Comparison of ENCODE assay signal across 9 cellular contexts in genomic region chr3:196179380-196180308, GRCh38. TPM values are rescaled to one million over a fixed set of nuclear protein-coding genes. Genes with fewer than 3 reads are reported as not detected.
DNase-seq lines count a peak whose midpoint lies in the region; ATAC-seq, FAIRE-seq and TF ChIP-seq lines count a peak whose summit lies in the region.
"Had no signal": no experiment of that assay in that cellular context is flagged by ENCODE, and none has a peak within 500 bp of the region (broad histone marks: within the 10 kb centered on the region; RNA-seq: fewer than 3 reads in every experiment).

No MANE protein-coding gene starts in this region.

- peak overlapping the region; percentile 15 for H3K4me3 Mint-ChIP-seq in WTC11

- no peaks in the 10 kb centered on the region for H3K4me1 ChIP-seq in mesendoderm (ENCODE audit: control insufficient read depth, low read depth, low read length)

- peak overlapping the region; percentile 2 for H3K4me3 ChIP-seq in GM06990 (replicated peaks; ENCODE audit: low read depth, low read length)
- H3K4me3 ChIP-seq in bronchial epithelial cell (ENCODE audit: low read depth, low read length) = no peak overlapping the region
- H3K4me3 ChIP-seq in mesendoderm (ENCODE audit: low read length) = no peak overlapping the region

- H2AK5ac ChIP-seq in mesendoderm (ENCODE audit: low read length) = no peak overlapping the region

- H2BK5ac ChIP-seq in mesendoderm (ENCODE audit: low read length) = no peak overlapping the region

- DNase-seq in GM06990 (ENCODE audit: extremely low read depth, insufficient read length) (peak; percentile 95), LHCN-M2 (ENCODE audit: low read depth) (peak; percentile 94), WTC11 (ENCODE audit: low spot score) (peak; percentile 43), bronchial epithelial cell (ENCODE audit: low read depth) (peak; percentile 96), mesendoderm (peak; percentile 52), RPMI8226 (no peak)
- DNase-seq in stimulated activated CD8-positive, alpha-beta memory T cell treated with anti-CD3 and anti-CD28 coated beads, Interleukin-7, amount 100 ng/mL, for 48 hours (ENCODE audit: extremely low read depth in 1 of 2, low read depth in 1 of 2) = peak; percentile 85 to 93

- no peak for FAIRE-seq in bronchial epithelial cell (lab: Jason Lieb, UNC)

- no peaks in the 10 kb centered on the region for H3K36me3 Mint-ChIP-seq in WTC11

- no peaks in the 10 kb centered on the region for H3K27me3 Mint-ChIP-seq in WTC11 (ENCODE audit: low read depth)

- peaks cover 25% of the 10 kb centered on the region for H3K4me1 Mint-ChIP-seq in WTC11

- POLR2A ChIA-PET in WTC11 (lab: Charles Lee) = interaction anchor here (0.8 to 1.1 kb wide), 2 partner anchors 99 to 101 kb away, joined by 4 to 6 read pairs; no protein-coding TSS in a partner anchor

- ATAC-seq in GM21786 (IDR thresholded peaks at IDR 0.05; ENCODE audit: unreplicated experiment) (peak; percentile 60), WTC11 (peak; percentile 84)

- H3K27ac Mint-ChIP-seq in WTC11 = peak overlapping the region; percentile 90

- no CpG with 5 or more reads among the region's 24 CpGs for WGBS in mesendoderm (ENCODE audit: extremely low coverage, insufficient coverage, low lambda C conversion rate)

- H3K23ac ChIP-seq in mesendoderm (ENCODE audit: low read length) = no peak overlapping the region

- no peaks in the 10 kb centered on the region for H3K79me2 ChIP-seq in mesendoderm (ENCODE audit: control insufficient read depth, insufficient read depth, low read length)

- no peak overlapping the region for H2BK15ac ChIP-seq in mesendoderm (replicated peaks; ENCODE audit: low read depth)

- H3K79me1 ChIP-seq in mesendoderm (ENCODE audit: low read length) = no peaks in the 10 kb centered on the region

- TF ChIP-seq CTCF in GM06990 (IDR thresholded peaks at IDR 0.05; ENCODE audit: insufficient read depth, low read length, poor library complexity, severe bottlenecking) (peak; percentile 51), WTC11 (IDR thresholded peaks at IDR 0.05) (no peak), bronchial epithelial cell (IDR thresholded peaks at IDR 0.05; ENCODE audit: insufficient read depth, low read length, severe bottlenecking) (no peak)

- H4K5ac ChIP-seq in mesendoderm (ENCODE audit: low read length) = no peak overlapping the region

- CTCF ChIA-PET in WTC11 (lab: Charles Lee) = interaction anchor here (0.7 to 1.6 kb wide), 7 partner anchors 10 to 106 kb away, joined by 3 to 6 read pairs (median 3); no protein-coding TSS in a partner anchor

- no peaks in the 10 kb centered on the region for H3K9me3 Mint-ChIP-seq in WTC11

- H3K4me2 ChIP-seq in mesendoderm (ENCODE audit: low read length) = no peak overlapping the region

- peak overlapping the region; percentile 11 for H3K56ac ChIP-seq in mesendoderm (ENCODE audit: low read length)

- H4K8ac ChIP-seq in mesendoderm (ENCODE audit: low read depth, low read length) = no peak overlapping the region

- H2BK120ac ChIP-seq in mesendoderm (ENCODE audit: low read depth, low read length) = no peak overlapping the region

- no peaks in the 10 kb centered on the region for H3K27me3 ChIP-seq in GM06990 (replicated peaks; ENCODE audit: control insufficient read depth, insufficient read depth, low read length)
- no peaks in the 10 kb centered on the region for H3K27me3 ChIP-seq in bronchial epithelial cell (ENCODE audit: control insufficient read depth, insufficient read depth, low read length)
- H3K27me3 ChIP-seq in mesendoderm (ENCODE audit: insufficient read depth, low read length, poor library complexity) = no peaks in the 10 kb centered on the region

- H3K18ac ChIP-seq in mesendoderm (ENCODE audit: low read length) = no peak overlapping the region

- no peak overlapping the region for H3K27ac ChIP-seq in mesendoderm (ENCODE audit: low read depth, low read length)

- no peak overlapping the region for H3K9ac ChIP-seq in mesendoderm (ENCODE audit: low read length)

- H3K4ac ChIP-seq in mesendoderm (ENCODE audit: low read depth, low read length) = no peak overlapping the region

- H3K36me3 ChIP-seq in GM06990 (ENCODE audit: control insufficient read depth, insufficient read depth, low read length) (no peaks in the 10 kb centered on the region), bronchial epithelial cell (ENCODE audit: control insufficient read depth, insufficient read depth, low read length) (no peaks in the 10 kb centered on the region), mesendoderm (ENCODE audit: control insufficient read depth, insufficient read depth, low read length) (no peaks in the 10 kb centered on the region)

TF ChIP-seq in WTC11, 78 proteins besides CTCF, POLR2A, EP300 and RAD21:
- peak; percentile 28; the same call in 1 of the 2 replicates for TF ChIP-seq CREM (CRISPR knock-in tag; IDR thresholded peaks at IDR 0.05)
- TF ChIP-seq SMAD3 (CRISPR knock-in tag; IDR thresholded peaks at IDR 0.05; ENCODE audit: borderline replicate concordance) = no peak
- TF ChIP-seq, protein P1, sequence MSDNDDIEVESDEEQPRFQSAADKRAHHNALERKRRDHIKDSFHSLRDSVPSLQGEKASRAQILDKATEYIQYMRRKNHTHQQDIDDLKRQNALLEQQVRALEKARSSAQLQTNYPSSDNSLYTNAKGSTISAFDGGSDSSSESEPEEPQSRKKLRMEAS (CRISPR knock-in tag; IDR thresholded peaks at IDR 0.05) = peak; percentile 20; the same call in 1 of the 2 replicates
- TF ChIP-seq USF2 (CRISPR knock-in tag; IDR thresholded peaks at IDR 0.05) = 0 out of 2 replicates have a peak, but pooled peaks have one; percentile 7

RNA-seq across cellular contexts. Expression of gene ZDHHC19, which starts 31.6 kb away (rescaled TPM):
- not detected in 2 replicates for total RNA-seq in LHCN-M2 (2014; rRNA removed)
- polyA plus RNA-seq in LHCN-M2 (2012) = not detected
- 4.4 to 5.2 TPM (median 4.5 TPM) in 3 replicates for total RNA-seq in WTC11 (2021)
- total RNA-seq in bronchial epithelial cell = not detected in 2 replicates
- polyA plus RNA-seq in mesendoderm (2013, experiment 1 of 2) = 0.88 TPM
- 0.52 TPM for polyA plus RNA-seq in mesendoderm (2013, experiment 2 of 2)
- polyA plus RNA-seq: aorta had no signal

RNA-seq across cellular contexts. Expression of gene SLC51A, which starts 36.7 kb away (rescaled TPM):
- not detected in 2 replicates for total RNA-seq in LHCN-M2 (2014; rRNA removed)
- 4.0 TPM for polyA plus RNA-seq in LHCN-M2 (2012)
- total RNA-seq in WTC11 (2021) = 6.9 to 8.4 TPM (median 7.6 TPM) in 3 replicates
- 0.26 TPM in 1 of 2 replicates, not detected in the other for total RNA-seq in bronchial epithelial cell
- 4.4 TPM for polyA plus RNA-seq in mesendoderm (2013, experiment 1 of 2)
- polyA plus RNA-seq in mesendoderm (2013, experiment 2 of 2) = 3.6 TPM
